ENCODE assay signal across 32 cellular contexts in the genomic region with DNA sequence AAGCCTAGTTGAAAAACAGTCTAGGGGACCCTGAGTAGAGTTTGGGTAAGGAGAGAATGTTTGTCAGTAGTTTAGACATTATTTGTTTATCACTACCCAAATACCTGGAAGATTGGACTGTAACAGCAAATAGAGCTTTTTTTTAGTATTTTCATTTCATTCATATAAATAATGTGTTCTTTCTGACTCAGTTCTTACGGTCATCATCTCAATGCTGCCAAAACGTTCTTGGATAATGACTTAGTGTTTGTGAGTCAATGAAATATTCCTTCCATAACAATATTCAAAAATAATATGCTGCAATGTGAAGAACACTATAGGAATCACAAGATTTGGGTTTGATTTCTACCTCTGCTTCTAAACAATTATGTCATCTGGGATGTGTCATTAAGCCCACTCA.
"Had no signal": no experiment of that assay in that cellular context is flagged by ENCODE, and none has a peak within 500 bp of the region (broad histone marks: within the 10 kb centered on the region; RNA-seq: fewer than 3 reads in every experiment).

No MANE protein-coding gene starts in this region.

- H3K9me3 Mint-ChIP-seq: activated naive CD4-positive, alpha-beta T cell treated with anti-CD3 and anti-CD28 coated beads, Interleukin-2, amount 10 ng/mL, durations not matched to agents 7 days and 5 days; activated naive CD8-positive, alpha-beta T cell treated with anti-CD3 and anti-CD28 coated beads, Interleukin-2, amount 10 ng/mL, durations not matched to agents 7 days and 5 days; activated T-helper 2 cell treated with anti-CD3 and anti-CD28 coated beads, Interferon-gamma antibody, Interleukin-2, Interleukin-4, amounts not matched to agents 10 μg/mL and 5 μg/mL and 100 μg/mL, durations not matched to agents 14 hours and 24 hours and 36 hours; T-helper 2 cell treated with Interferon-gamma antibody and Interleukin-4, amounts not matched to agents 5 μg/mL and 100 μg/mL, for 36 hours had no signal

- H3K4me3 Mint-ChIP-seq: activated B cell treated with CpG ODN at 0.5 μM for 24 hours; activated CD8-positive, alpha-beta T cell treated with anti-CD3 and anti-CD28 coated beads for 36 hours; activated naive CD4-positive, alpha-beta T cell treated with anti-CD3 and anti-CD28 coated beads, Interleukin-2, amount 10 ng/mL, durations not matched to agents 7 days and 5 days; activated naive CD8-positive, alpha-beta T cell treated with anti-CD3 and anti-CD28 coated beads, Interleukin-2, amount 10 ng/mL, durations not matched to agents 7 days and 5 days; activated T-cell treated with anti-CD3 and anti-CD28 coated beads, Interleukin-2, amount 50 U/mL, for 4 hours; T-helper 17 cell; T-helper 2 cell treated with Interferon-gamma antibody and Interleukin-4, amounts not matched to agents 5 μg/mL and 100 μg/mL, for 36 hours had no signal

- H3K4me3 ChIP-seq: body of pancreas, colonic mucosa, esophagus squamous epithelium, gastroesophageal sphincter, heart right ventricle, hepatocyte had no signal

- H3K36me3 ChIP-seq: colonic mucosa, esophagus squamous epithelium, gastroesophageal sphincter, heart right ventricle, WERI-Rb-1 had no signal

- H3K4me1 Mint-ChIP-seq: activated B cell treated with CpG ODN at 0.5 μM for 24 hours; activated naive CD4-positive, alpha-beta T cell treated with anti-CD3 and anti-CD28 coated beads, Interleukin-2, amount 10 ng/mL, durations not matched to agents 7 days and 5 days; activated naive CD8-positive, alpha-beta T cell treated with anti-CD3 and anti-CD28 coated beads, Interleukin-2, amount 10 ng/mL, durations not matched to agents 7 days and 5 days; T-helper 17 cell had no signal

- H3K27me3 Mint-ChIP-seq: activated B cell treated with CpG ODN at 0.5 μM for 24 hours; activated CD8-positive, alpha-beta T cell treated with anti-CD3 and anti-CD28 coated beads for 36 hours; activated naive CD4-positive, alpha-beta T cell treated with anti-CD3 and anti-CD28 coated beads, Interleukin-2, amount 10 ng/mL, durations not matched to agents 7 days and 5 days; activated naive CD8-positive, alpha-beta T cell treated with anti-CD3 and anti-CD28 coated beads, Interleukin-2, amount 10 ng/mL, durations not matched to agents 7 days and 5 days; T-helper 17 cell had no signal

- H3K27ac Mint-ChIP-seq: activated B cell treated with CpG ODN at 0.5 μM for 24 hours; activated CD8-positive, alpha-beta T cell treated with anti-CD3 and anti-CD28 coated beads for 36 hours; activated naive CD4-positive, alpha-beta T cell treated with anti-CD3 and anti-CD28 coated beads, Interleukin-2, amount 10 ng/mL, durations not matched to agents 7 days and 5 days; activated naive CD4-positive, alpha-beta T cell treated with anti-CD3 and anti-CD28 coated beads, Interleukin-2, amount 50 U/mL, for 72 hours; activated naive CD8-positive, alpha-beta T cell treated with anti-CD3 and anti-CD28 coated beads, Interleukin-2, amount 10 ng/mL, durations not matched to agents 7 days and 5 days; activated T-helper 2 cell treated with anti-CD3 and anti-CD28 coated beads, Interferon-gamma antibody, Interleukin-2, Interleukin-4, amounts not matched to agents 10 μg/mL and 5 μg/mL and 100 μg/mL, durations not matched to agents 14 hours and 24 hours and 36 hours; T-helper 17 cell; T-helper 2 cell treated with Interferon-gamma antibody and Interleukin-4, amounts not matched to agents 5 μg/mL and 100 μg/mL, for 36 hours had no signal

- ATAC-seq: activated CD4-positive, CD25-positive, alpha-beta regulatory T cell treated with anti-CD3 and anti-CD28 coated beads, Interleukin-2, amount 50 U/mL, for 24 hours; activated CD8-positive, alpha-beta T cell treated with anti-CD3 and anti-CD28 coated beads for 36 hours; activated naive CD4-positive, alpha-beta T cell treated with anti-CD3 and anti-CD28 coated beads, Interleukin-2, amount 50 U/mL, for 72 hours; activated T-cell treated with anti-CD3 and anti-CD28 coated beads, Interleukin-2, amount 50 U/mL, for 4 hours; body of pancreas; foreskin keratinocyte; gastroesophageal sphincter; heart right ventricle; T-helper 17 cell had no signal

- H3K9me3 ChIP-seq: body of pancreas, colonic mucosa, esophagus squamous epithelium, gastroesophageal sphincter had no signal

- DNase-seq: activated B cell treated with CpG ODN at 0.5 μM for 24 hours; activated CD4-positive, alpha-beta T cell treated with anti-CD3 and anti-CD28 coated beads for 48 hours; activated CD4-positive, alpha-beta T cell treated with anti-CD3 and anti-CD28 coated beads, Interleukin-2, amount 50 U/mL, for 1 hour; activated CD4-positive, alpha-beta T cell treated with anti-CD3 and anti-CD28 coated beads, Interleukin-2, amount 50 U/mL, for 48 hours; activated CD8-positive, alpha-beta memory T cell treated with anti-CD3 and anti-CD28 coated beads for 24 hours; activated CD8-positive, alpha-beta T cell treated with anti-CD3 and anti-CD28 coated beads for 36 hours; activated effector memory CD4-positive, alpha-beta T cell treated with anti-CD3 and anti-CD28 coated beads, Interleukin-2, amount 50 U/mL, for 16 hours; activated naive CD4-positive, alpha-beta T cell; activated naive CD4-positive, alpha-beta T cell treated with anti-CD3 and anti-CD28 coated beads, Interleukin-2, amount 10 ng/mL, durations not matched to agents 7 days and 5 days; activated naive CD8-positive, alpha-beta T cell treated with anti-CD3 and anti-CD28 coated beads, Interleukin-2, amount 10 ng/mL, durations not matched to agents 7 days and 5 days; activated T-cell treated with anti-CD3 and anti-CD28 coated beads, Interleukin-2, amount 50 U/mL, for 4 hours; amniotic stem cell; anterior cingulate cortex; body of pancreas; central memory CD4-positive, alpha-beta T cell; cerebellar nuclear complex; colonic mucosa; effector CD8-positive, alpha-beta T cell; esophagus squamous epithelium; foreskin keratinocyte; heart right ventricle; T-helper 1 cell; T-helper 17 cell; T1000; WERI-Rb-1 had no signal

- H3K27me3 ChIP-seq: body of pancreas, colonic mucosa, esophagus squamous epithelium, foreskin keratinocyte, gastroesophageal sphincter, heart right ventricle, hepatocyte had no signal

- H3K4me1 ChIP-seq: body of pancreas, colonic mucosa, esophagus squamous epithelium, foreskin keratinocyte, gastroesophageal sphincter, heart right ventricle had no signal

- H3K4me2 ChIP-seq: hepatocyte had no signal

- H3K79me2 ChIP-seq: hepatocyte had no signal

- H3K27ac ChIP-seq: body of pancreas, colonic mucosa, epithelial cell of prostate, esophagus squamous epithelium, foreskin keratinocyte, gastroesophageal sphincter, heart right ventricle, hepatocyte, WERI-Rb-1 had no signal

- H3K36me3 Mint-ChIP-seq: activated naive CD4-positive, alpha-beta T cell treated with anti-CD3 and anti-CD28 coated beads, Interleukin-2, amount 10 ng/mL, durations not matched to agents 7 days and 5 days; activated naive CD4-positive, alpha-beta T cell treated with anti-CD3 and anti-CD28 coated beads, Interleukin-2, amount 50 U/mL, for 72 hours; activated naive CD8-positive, alpha-beta T cell treated with anti-CD3 and anti-CD28 coated beads, Interleukin-2, amount 10 ng/mL, durations not matched to agents 7 days and 5 days had no signal

- H2AFZ ChIP-seq: hepatocyte had no signal
